1 cellular context compared by ENCODE assay signal in the genomic region with DNA sequence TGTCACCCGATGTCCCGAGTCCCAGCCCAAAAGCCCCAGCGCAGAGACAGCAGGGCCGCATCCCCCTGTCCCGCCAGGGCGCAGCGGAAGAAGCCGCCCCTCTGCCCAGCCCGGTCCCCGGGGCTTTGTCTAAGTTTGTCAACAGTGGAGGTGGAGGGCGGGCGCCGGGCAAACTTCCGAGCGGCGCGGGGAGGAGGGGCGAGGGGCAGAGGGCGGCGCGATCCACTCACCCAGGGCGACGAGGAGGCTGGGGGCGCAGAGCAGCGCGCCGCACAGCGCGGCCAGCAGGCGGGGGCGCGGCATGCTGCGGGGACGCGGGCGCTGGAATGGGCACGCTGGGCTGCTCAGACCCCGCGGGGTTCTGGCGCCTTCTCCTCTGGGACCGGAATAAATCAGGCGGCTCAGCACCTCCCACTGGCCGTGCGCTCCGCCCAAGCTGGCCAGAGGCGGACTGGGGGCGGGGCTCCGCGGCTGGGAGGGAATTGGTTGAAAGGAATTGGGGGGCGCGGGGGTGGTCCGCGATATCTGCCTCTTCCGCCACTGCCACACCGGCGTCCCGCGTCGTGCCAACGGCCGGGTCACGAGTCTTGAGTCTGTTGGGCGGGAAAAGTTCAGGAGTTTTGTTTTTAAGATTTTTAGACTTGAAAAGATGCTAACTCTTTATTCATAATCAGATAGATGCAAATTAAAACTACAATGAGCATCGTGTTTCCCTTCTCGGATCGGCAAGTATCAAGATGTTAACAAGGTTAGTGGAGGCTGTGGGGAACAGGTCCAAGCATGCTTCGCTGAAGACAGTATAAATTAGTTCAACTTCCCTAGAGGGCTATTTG.
TF ChIP-seq lines count a peak whose summit lies in the region.

Gene MFGE8, minus strand, starts transcription at position 363 of the 833 bp plus-strand sequence. Its CDS starts 60 bp downstream, at position 303.

TF ChIP-seq in K562, 482 proteins besides CTCF, POLR2A, EP300 and RAD21 (continued from another document and continues in another):
- TF ChIP-seq NFE2 (IDR thresholded peaks at IDR 0.05; ENCODE audit: low read depth) (no peak), LCOR (CRISPR knock-in tag; IDR thresholded peaks at IDR 0.05) (peak; percentile 7; the same call in 1 of the 2 replicates), CREB5 (CRISPR knock-in tag; IDR thresholded peaks at IDR 0.05) (no peak), ZNF668 (CRISPR knock-in tag; IDR thresholded peaks at IDR 0.05) (no peak), FOXP1 (CRISPR knock-in tag; IDR thresholded peaks at IDR 0.05) (no peak), ZNF77 (CRISPR knock-in tag; IDR thresholded peaks at IDR 0.05) (no peak), CBX3 (IDR thresholded peaks at IDR 0.05; ENCODE audit: borderline replicate concordance in 1 of 2, low read length in 2 of 2) (no peak), KAT7 (CRISPR knock-in tag; IDR thresholded peaks at IDR 0.05; ENCODE audit: borderline replicate concordance) (no peak), JUNB (CRISPR knock-in tag; conservative IDR thresholded peaks at IDR 0.05) (no peak), HDAC8 (tag; IDR thresholded peaks at IDR 0.05) (no peak), SMAD2 (IDR thresholded peaks at IDR 0.05; ENCODE audit: low read depth, low read length) (no peak), KLF13 (tag; IDR thresholded peaks at IDR 0.05; ENCODE audit: borderline replicate concordance, low read depth) (no peak), ZNF134 (CRISPR knock-in tag; conservative IDR thresholded peaks at IDR 0.05) (no peak), THAP12 (CRISPR knock-in tag; IDR thresholded peaks at IDR 0.05) (peak; percentile 71; the same call in 1 of the 2 replicates), ZNF212 (CRISPR knock-in tag; IDR thresholded peaks at IDR 0.05) (no peak), PRMT5 (CRISPR knock-in tag; IDR thresholded peaks at IDR 0.05) (no peak), RB1 (IDR thresholded peaks at IDR 0.05; ENCODE audit: low read depth) (peak; percentile 86), GTF2F1 (IDR thresholded peaks at IDR 0.05; ENCODE audit: low read depth, low read length) (no peak), KAT8 (IDR thresholded peaks at IDR 0.05; ENCODE audit: low read depth) (no peak), ZFP30 (CRISPR knock-in tag; IDR thresholded peaks at IDR 0.05; ENCODE audit: borderline replicate concordance) (no peak), SIX5 (IDR thresholded peaks at IDR 0.05; ENCODE audit: borderline replicate concordance in 1 of 2, insufficient read depth in 1 of 2, low read depth in 1 of 2, low read length in 2 of 2) (no peak), ZNF699 (CRISPR knock-in tag; IDR thresholded peaks at IDR 0.05; ENCODE audit: insufficient replicate concordance) (no peak), TRIM28 (IDR thresholded peaks at IDR 0.05) (no peak), SREBF2 (CRISPR knock-in tag; IDR thresholded peaks at IDR 0.05) (no peak), E2F3 (CRISPR knock-in tag; IDR thresholded peaks at IDR 0.05) (0 out of 2 replicates have a peak, but pooled peaks have one; percentile 19), WHSC1 (IDR thresholded peaks at IDR 0.05; ENCODE audit: low read length) (no peak), ZNF551 (CRISPR knock-in tag; IDR thresholded peaks at IDR 0.05) (no peak), GATAD2A (IDR thresholded peaks at IDR 0.05) (0 out of 2 replicates have a peak, but pooled peaks have one; percentile 36), FOXP4 (CRISPR knock-in tag; IDR thresholded peaks at IDR 0.05; ENCODE audit: borderline replicate concordance) (no peak), DIDO1 (tag; IDR thresholded peaks at IDR 0.05; ENCODE audit: low read depth) (no peak), DNMT1 (IDR thresholded peaks at IDR 0.05) (no peak), DPF2 (IDR thresholded peaks at IDR 0.05) (no peak; the same call in 1 of the 2 replicates), MED1 (CRISPR knock-in tag; IDR thresholded peaks at IDR 0.05; ENCODE audit: borderline replicate concordance) (no peak), ZNF584 (CRISPR knock-in tag; IDR thresholded peaks at IDR 0.05; ENCODE audit: low read depth) (no peak), XRCC4 (IDR thresholded peaks at IDR 0.05; ENCODE audit: extremely low read depth, insufficient read depth, insufficient read length) (no peak), EZH2 (IDR thresholded peaks at IDR 0.05; ENCODE audit: borderline replicate concordance, low read depth, low read length) (no peak), ZNF197 (CRISPR knock-in tag; IDR thresholded peaks at IDR 0.05; ENCODE audit: low read depth) (no peak), ZNF282 (CRISPR knock-in tag; IDR thresholded peaks at IDR 0.05) (no peak), RBFOX2 (IDR thresholded peaks at IDR 0.05; ENCODE audit: low read depth, low read length) (peak; percentile 91), THRB (CRISPR knock-in tag; conservative IDR thresholded peaks at IDR 0.05) (no peak), HDAC6 (IDR thresholded peaks at IDR 0.05; ENCODE audit: low read depth, low read length) (no peak), NFRKB (IDR thresholded peaks at IDR 0.05; ENCODE audit: low read depth) (no peak), CEBPB (tag; IDR thresholded peaks at IDR 0.05) (no peak), ZNF124 (CRISPR knock-in tag; IDR thresholded peaks at IDR 0.05) (no peak)
- TF ChIP-seq, protein P1, sequence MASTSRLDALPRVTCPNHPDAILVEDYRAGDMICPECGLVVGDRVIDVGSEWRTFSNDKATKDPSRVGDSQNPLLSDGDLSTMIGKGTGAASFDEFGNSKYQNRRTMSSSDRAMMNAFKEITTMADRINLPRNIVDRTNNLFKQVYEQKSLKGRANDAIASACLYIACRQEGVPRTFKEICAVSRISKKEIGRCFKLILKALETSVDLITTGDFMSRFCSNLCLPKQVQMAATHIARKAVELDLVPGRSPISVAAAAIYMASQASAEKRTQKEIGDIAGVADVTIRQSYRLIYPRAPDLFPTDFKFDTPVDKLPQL (IDR thresholded peaks at IDR 0.05; ENCODE audit: extremely low read depth, insufficient read length) = no peak
- TF ChIP-seq, protein P2, sequence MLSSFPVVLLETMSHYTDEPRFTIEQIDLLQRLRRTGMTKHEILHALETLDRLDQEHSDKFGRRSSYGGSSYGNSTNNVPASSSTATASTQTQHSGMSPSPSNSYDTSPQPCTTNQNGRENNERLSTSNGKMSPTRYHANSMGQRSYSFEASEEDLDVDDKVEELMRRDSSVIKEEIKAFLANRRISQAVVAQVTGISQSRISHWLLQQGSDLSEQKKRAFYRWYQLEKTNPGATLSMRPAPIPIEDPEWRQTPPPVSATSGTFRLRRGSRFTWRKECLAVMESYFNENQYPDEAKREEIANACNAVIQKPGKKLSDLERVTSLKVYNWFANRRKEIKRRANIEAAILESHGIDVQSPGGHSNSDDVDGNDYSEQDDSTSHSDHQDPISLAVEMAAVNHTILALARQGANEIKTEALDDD (IDR thresholded peaks at IDR 0.05) = no peak
- TF ChIP-seq, protein P3, sequence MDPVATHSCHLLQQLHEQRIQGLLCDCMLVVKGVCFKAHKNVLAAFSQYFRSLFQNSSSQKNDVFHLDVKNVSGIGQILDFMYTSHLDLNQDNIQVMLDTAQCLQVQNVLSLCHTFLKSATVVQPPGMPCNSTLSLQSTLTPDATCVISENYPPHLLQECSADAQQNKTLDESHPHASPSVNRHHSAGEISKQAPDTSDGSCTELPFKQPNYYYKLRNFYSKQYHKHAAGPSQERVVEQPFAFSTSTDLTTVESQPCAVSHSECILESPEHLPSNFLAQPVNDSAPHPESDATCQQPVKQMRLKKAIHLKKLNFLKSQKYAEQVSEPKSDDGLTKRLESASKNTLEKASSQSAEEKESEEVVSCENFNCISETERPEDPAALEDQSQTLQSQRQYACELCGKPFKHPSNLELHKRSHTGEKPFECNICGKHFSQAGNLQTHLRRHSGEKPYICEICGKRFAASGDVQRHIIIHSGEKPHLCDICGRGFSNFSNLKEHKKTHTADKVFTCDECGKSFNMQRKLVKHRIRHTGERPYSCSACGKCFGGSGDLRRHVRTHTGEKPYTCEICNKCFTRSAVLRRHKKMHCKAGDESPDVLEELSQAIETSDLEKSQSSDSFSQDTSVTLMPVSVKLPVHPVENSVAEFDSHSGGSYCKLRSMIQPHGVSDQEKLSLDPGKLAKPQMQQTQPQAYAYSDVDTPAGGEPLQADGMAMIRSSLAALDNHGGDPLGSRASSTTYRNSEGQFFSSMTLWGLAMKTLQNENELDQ (CRISPR knock-in tag; IDR thresholded peaks at IDR 0.05; ENCODE audit: borderline replicate concordance) = no peak
- TF ChIP-seq, protein P4, sequence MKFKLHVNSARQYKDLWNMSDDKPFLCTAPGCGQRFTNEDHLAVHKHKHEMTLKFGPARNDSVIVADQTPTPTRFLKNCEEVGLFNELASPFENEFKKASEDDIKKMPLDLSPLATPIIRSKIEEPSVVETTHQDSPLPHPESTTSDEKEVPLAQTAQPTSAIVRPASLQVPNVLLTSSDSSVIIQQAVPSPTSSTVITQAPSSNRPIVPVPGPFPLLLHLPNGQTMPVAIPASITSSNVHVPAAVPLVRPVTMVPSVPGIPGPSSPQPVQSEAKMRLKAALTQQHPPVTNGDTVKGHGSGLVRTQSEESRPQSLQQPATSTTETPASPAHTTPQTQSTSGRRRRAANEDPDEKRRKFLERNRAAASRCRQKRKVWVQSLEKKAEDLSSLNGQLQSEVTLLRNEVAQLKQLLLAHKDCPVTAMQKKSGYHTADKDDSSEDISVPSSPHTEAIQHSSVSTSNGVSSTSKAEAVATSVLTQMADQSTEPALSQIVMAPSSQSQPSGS (CRISPR knock-in tag; IDR thresholded peaks at IDR 0.05) = no peak
- TF ChIP-seq, protein P5, sequence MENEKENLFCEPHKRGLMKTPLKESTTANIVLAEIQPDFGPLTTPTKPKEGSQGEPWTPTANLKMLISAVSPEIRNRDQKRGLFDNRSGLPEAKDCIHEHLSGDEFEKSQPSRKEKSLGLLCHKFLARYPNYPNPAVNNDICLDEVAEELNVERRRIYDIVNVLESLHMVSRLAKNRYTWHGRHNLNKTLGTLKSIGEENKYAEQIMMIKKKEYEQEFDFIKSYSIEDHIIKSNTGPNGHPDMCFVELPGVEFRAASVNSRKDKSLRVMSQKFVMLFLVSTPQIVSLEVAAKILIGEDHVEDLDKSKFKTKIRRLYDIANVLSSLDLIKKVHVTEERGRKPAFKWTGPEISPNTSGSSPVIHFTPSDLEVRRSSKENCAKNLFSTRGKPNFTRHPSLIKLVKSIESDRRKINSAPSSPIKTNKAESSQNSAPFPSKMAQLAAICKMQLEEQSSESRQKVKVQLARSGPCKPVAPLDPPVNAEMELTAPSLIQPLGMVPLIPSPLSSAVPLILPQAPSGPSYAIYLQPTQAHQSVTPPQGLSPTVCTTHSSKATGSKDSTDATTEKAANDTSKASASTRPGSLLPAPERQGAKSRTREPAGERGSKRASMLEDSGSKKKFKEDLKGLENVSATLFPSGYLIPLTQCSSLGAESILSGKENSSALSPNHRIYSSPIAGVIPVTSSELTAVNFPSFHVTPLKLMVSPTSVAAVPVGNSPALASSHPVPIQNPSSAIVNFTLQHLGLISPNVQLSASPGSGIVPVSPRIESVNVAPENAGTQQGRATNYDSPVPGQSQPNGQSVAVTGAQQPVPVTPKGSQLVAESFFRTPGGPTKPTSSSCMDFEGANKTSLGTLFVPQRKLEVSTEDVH (IDR thresholded peaks at IDR 0.05; ENCODE audit: low read depth, partially characterized antibody) = no peak
